In genomic region chrX:3939967-3940610, GRCh38 we compare ENCODE assay signal across 9 cellular contexts.
DNase-seq lines count a peak whose midpoint lies in the region; ATAC-seq, FAIRE-seq and TF ChIP-seq lines count a peak whose summit lies in the region.
"Had no signal": no experiment of that assay in that cellular context is flagged by ENCODE, and none has a peak within 500 bp of the region (broad histone marks: within the 10 kb centered on the region; RNA-seq: fewer than 3 reads in every experiment).

No MANE protein-coding gene starts in this region.

- H3K27ac ChIP-seq in AG04450 (ENCODE audit: low read depth, low read length) (no peak overlapping the region), OCI-LY1 (ENCODE audit: low read depth, low read length, poor library complexity, severe bottlenecking) (no peak overlapping the region)
- H3K27ac ChIP-seq: ovary had no signal

- POLR2A ChIA-PET in AG04450 (lab: Yijun Ruan, JAX), result no interaction called here

- H3K4me2 ChIP-seq in OCI-LY1 (ENCODE audit: low read length), result no peak overlapping the region

- H4K20me1 ChIP-seq in OCI-LY1 (ENCODE audit: insufficient read depth, low read length), result no peaks in the 10 kb centered on the region

- no peak overlapping the region for H2AFZ ChIP-seq in OCI-LY1 (ENCODE audit: low read length)

- CTCF ChIA-PET in AG04450 (lab: Charles Lee), result interaction anchor here (0.6 to 4.7 kb wide), 3 partner anchors 13 to 22 kb away, joined by 3 to 19 read pairs (median 3); no protein-coding TSS in a partner anchor

- no peak overlapping the region for H3K9ac ChIP-seq in OCI-LY1 (ENCODE audit: low read length)

- no peaks in the 10 kb centered on the region for H3K27me3 ChIP-seq in AG04450 (ENCODE audit: control insufficient read depth, insufficient read depth, low read length)
- H3K27me3 ChIP-seq in OCI-LY1 (ENCODE audit: insufficient read depth, low read length), result no peaks in the 10 kb centered on the region
- H3K27me3 ChIP-seq: ovary had no signal

- H3K4me3 ChIP-seq in AG04450 (ENCODE audit: low read depth, low read length), result no peak overlapping the region
- H3K4me3 ChIP-seq in OCI-LY1 (ENCODE audit: low read depth, low read length, poor library complexity, severe bottlenecking), result no peak overlapping the region
- H3K4me3 ChIP-seq: ovary had no signal

- no peak for ATAC-seq in HG02970 (IDR thresholded peaks at IDR 0.05; ENCODE audit: low FRiP score, unreplicated experiment)
- no peak for ATAC-seq in HG03432 (IDR thresholded peaks at IDR 0.05; ENCODE audit: unreplicated experiment)
- no peak for ATAC-seq in GM21381 (IDR thresholded peaks at IDR 0.05; ENCODE audit: unreplicated experiment)

- peak; percentile 50 for TF ChIP-seq CTCF in AG04450 (IDR thresholded peaks at IDR 0.05; ENCODE audit: low read depth, low read length)
- peak; percentile 46; the same call in 1 of the 2 replicates for TF ChIP-seq CTCF in OCI-LY1 (IDR thresholded peaks at IDR 0.05; ENCODE audit: low read length)

- H3F3A ChIP-seq in OCI-LY1 (ENCODE audit: insufficient read depth, low read length), result no peaks in the 10 kb centered on the region

- no peaks in the 10 kb centered on the region for H3K9me2 ChIP-seq in OCI-LY1 (ENCODE audit: low read depth, low read length)

- no peaks in the 10 kb centered on the region for H3K79me2 ChIP-seq in OCI-LY1 (ENCODE audit: insufficient read depth, low read length)

- H3K36me3 ChIP-seq in OCI-LY1 (ENCODE audit: insufficient read depth, low read length), result no peaks in the 10 kb centered on the region
- H3K36me3 ChIP-seq: ovary had no signal

- H3K9me3 ChIP-seq in AG04450 (ENCODE audit: control insufficient read depth, insufficient read depth, low read length) (no peaks in the 10 kb centered on the region), OCI-LY1 (ENCODE audit: low read length) (no peaks in the 10 kb centered on the region)
- H3K9me3 ChIP-seq: ovary had no signal

- no peak for DNase-seq in AG04450 (ENCODE audit: low read depth, low spot score)
- no peak for DNase-seq in GM18507 (ENCODE audit: extremely low spot score, insufficient read length, low read depth)
- peak; percentile 3 for DNase-seq in fibroblast of the conjunctiva (ENCODE audit: low read depth)
- no peak for DNase-seq in stimulated activated naive CD4-positive, alpha-beta T cell treated with Interleukin-2 at 50 U/mL for 16 hours (lab: John Stamatoyannopoulos, UW)
- DNase-seq: ovary had no signal

- no peaks in the 10 kb centered on the region for H3K4me1 ChIP-seq in OCI-LY1 (ENCODE audit: insufficient read depth, low read length, severe bottlenecking)

- FAIRE-seq in GM18507 (lab: Jason Lieb, UNC), result peak; percentile 75
